In genomic region chr2:144364988-144365738, GRCh38 we compare ENCODE assay signal across 8 cellular contexts.
DNase-seq lines count a peak whose midpoint lies in the region; ATAC-seq lines count a peak whose summit lies in the region.

No MANE protein-coding gene starts in this region.

- H3K4me3 ChIP-seq in skeletal muscle cell (ENCODE audit: low read depth, low read length): no peak overlapping the region

- peak; percentile 90 for DNase-seq in RPMI7951 (ENCODE audit: low read depth)
- peak; percentile 75 for DNase-seq in skeletal muscle cell (ENCODE audit: low read depth)
- no peak for DNase-seq in NCI-H446 treated with DMSO at 0.1 percent for 48 hours (lab: John Stamatoyannopoulos, UW)
- DNase-seq in NCI-H1105 (lab: John Stamatoyannopoulos, UW): no peak
- no peak for DNase-seq in Kasumi-1 (lab: John Stamatoyannopoulos, UW)

- ATAC-seq in GM18873 (IDR thresholded peaks at IDR 0.05; ENCODE audit: low FRiP score, unreplicated experiment): peak; percentile 85
- ATAC-seq in HG02678 (IDR thresholded peaks at IDR 0.05; ENCODE audit: unreplicated experiment): peak; percentile 94
- ATAC-seq in GM19324 (IDR thresholded peaks at IDR 0.05; ENCODE audit: low FRiP score, unreplicated experiment): no peak

Comparison
In these comparisons a context has a peak if more than half of its experiments do, and no peak if none do; other contexts are left out.
1. DNase-seq: peak in RPMI7951 (single experiment) and skeletal muscle cell (single experiment); none in NCI-H446 treated with DMSO at 0.1 percent for 48 hours (single experiment), NCI-H1105 (single experiment) and Kasumi-1 (0 of 2).